Comparison of ENCODE assay signal across 9 cellular contexts in the genomic region with DNA sequence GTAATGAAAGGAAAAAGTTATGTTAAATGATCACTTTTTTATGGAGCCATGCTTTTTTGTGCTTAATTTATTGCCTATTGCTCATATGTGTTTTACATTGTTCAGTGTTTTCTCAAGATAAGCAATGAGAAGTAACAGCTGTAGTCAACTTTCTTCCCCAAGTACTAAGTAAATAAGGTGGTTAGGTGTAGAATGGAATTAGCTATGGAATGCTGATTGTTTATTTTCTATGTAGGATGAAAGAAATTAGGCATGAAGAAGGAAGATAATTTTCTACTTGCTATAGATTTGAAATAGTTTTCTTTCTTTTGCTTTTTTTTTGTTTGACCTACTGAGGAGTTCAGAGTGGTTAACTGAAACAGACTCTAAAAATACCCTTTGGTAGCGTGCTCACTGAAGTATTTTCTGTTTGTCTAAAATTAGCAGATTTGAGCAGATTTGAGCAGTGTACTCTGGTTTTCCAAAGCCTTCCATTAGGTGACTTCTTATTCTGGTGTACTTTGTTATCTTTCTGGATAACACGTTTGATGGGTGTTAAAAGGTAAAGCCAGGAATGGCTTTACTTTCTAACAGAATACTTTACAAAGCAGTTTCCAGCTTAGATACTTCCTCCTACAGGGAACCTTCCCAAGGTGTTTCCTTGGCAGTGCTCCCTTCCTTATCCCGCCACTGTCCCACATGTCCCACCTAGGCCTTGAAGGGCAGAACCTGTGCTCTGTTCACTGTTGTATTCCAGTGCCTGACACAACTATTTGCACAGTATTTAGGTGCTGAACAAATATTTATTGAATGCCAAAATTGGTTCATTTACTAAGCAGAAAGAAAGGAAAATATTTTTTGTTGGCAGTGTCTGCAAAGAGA. TPM values are rescaled to one million over a fixed set of nuclear protein-coding genes. Genes with fewer than 3 reads are reported as not detected.
DNase-seq lines count a peak whose midpoint lies in the region; FAIRE-seq and TF ChIP-seq lines count a peak whose summit lies in the region.
"Had no signal": no experiment of that assay in that cellular context is flagged by ENCODE, and none has a peak within 500 bp of the region (broad histone marks: within the 10 kb centered on the region; RNA-seq: fewer than 3 reads in every experiment).

No MANE protein-coding gene starts in this region.

- H3K4me1 ChIP-seq in endothelial cell of umbilical vein (ENCODE audit: control insufficient read depth, extremely low read depth, insufficient read depth, low read length) (peaks cover 48% of the 10 kb centered on the region), transverse colon (peaks cover 51 to 79% (median 56%) of the 10 kb centered on the region in 4 donors)

- FAIRE-seq in endothelial cell of umbilical vein (lab: Jason Lieb, UNC) = no peak

- intact Hi-C loops in endothelial cell of umbilical vein (cut with micrococcal nuclease) = no loop called here
- intact Hi-C loops in transverse colon (cut with DNase I; ENCODE audit: low total_unique reads) = no loop called here

- H3K9ac ChIP-seq in endothelial cell of umbilical vein (replicated peaks; ENCODE audit: extremely low read depth, insufficient read depth, low read length) = peak overlapping the region; percentile 40

- H3K27ac ChIP-seq in endothelial cell of umbilical vein (ENCODE audit: insufficient read depth, low read depth, low read length) = peak overlapping the region; percentile 67
- peak overlapping the region; percentile 80 to 90 (median 87) for H3K27ac ChIP-seq in transverse colon

- POLR2A ChIA-PET in endothelial cell of umbilical vein (lab: Charles Lee) = no interaction called here

- DNase-seq in activated effector memory CD4-positive, alpha-beta T cell treated with anti-CD3 and anti-CD28 coated beads, Interleukin-2, amount 50 U/mL, for 16 hours = peak; percentile 54
- DNase-seq in activated effector memory CD4-positive, alpha-beta T cell treated with Interleukin-2 at 50 U/mL for 16 hours = no peak
- DNase-seq in endothelial cell of umbilical vein (ENCODE audit: low read depth, low spot score) = peak; percentile 73
- no peak for DNase-seq in transverse colon
- no peak for DNase-seq in middle frontal gyrus (ENCODE audit: extremely low spot score, low spot score)
- DNase-seq in NCI-H1105 (lab: John Stamatoyannopoulos, UW) = no peak
- DNase-seq in HPDE6-E6E7 (ENCODE audit: extremely low spot score) = no peak
- DNase-seq: DND-41 had no signal

- no peaks in the 10 kb centered on the region for H4K20me1 ChIP-seq in endothelial cell of umbilical vein (replicated peaks; ENCODE audit: control insufficient read depth, extremely low read depth, insufficient read depth, low read length)

- dilution Hi-C loops in endothelial cell of umbilical vein (cut with MboI; ENCODE audit: extremely low pct_ligation_motif_present, low sequenced_read_pairs) = no loop called here

- H3K36me3 ChIP-seq in endothelial cell of umbilical vein (ENCODE audit: control insufficient read depth in 2 of 2, extremely low read depth in 1 of 2, insufficient read depth in 2 of 2, low read length in 2 of 2) = no peaks in the 10 kb centered on the region
- no peaks in the 10 kb centered on the region for H3K36me3 ChIP-seq in transverse colon

- peak overlapping the region; percentile 66 for H3K4me2 ChIP-seq in endothelial cell of umbilical vein (ENCODE audit: insufficient read depth, low read length)

- H3K4me3 Mint-ChIP-seq in IgD-negative memory B cell = peak overlapping the region; percentile 33 to 96 (median 68)

- H3K79me2 ChIP-seq in endothelial cell of umbilical vein (ENCODE audit: control insufficient read depth, insufficient read depth, low read length) = peaks cover 76% of the 10 kb centered on the region

- H3K27me3 ChIP-seq in endothelial cell of umbilical vein (ENCODE audit: control insufficient read depth in 2 of 2, insufficient read depth in 2 of 2, low read length in 2 of 2) (no peaks in the 10 kb centered on the region), transverse colon (no peaks in the 10 kb centered on the region)

- peaks cover 52 to 77% (median 74%) of the 10 kb centered on the region in 3 donors for H3K4me1 Mint-ChIP-seq in IgD-negative memory B cell

- CTCF ChIA-PET in endothelial cell of umbilical vein (lab: Charles Lee) = interaction anchor here (1.0 to 1.5 kb wide), 6 partner anchors 10 to 55 kb away, joined by 3 to 6 read pairs (median 4); a partner anchor contains a TSS

- TF ChIP-seq EP300 in transverse colon (IDR thresholded peaks at IDR 0.05; ENCODE audit: low read depth) = no peak

- WGBS in transverse colon (ENCODE audit: low coverage in 1 of 2), 2 donors = 18 to 32% methylated on average over 2 to 3 of the region's 3 CpGs

- no peaks in the 10 kb centered on the region for H3K27me3 Mint-ChIP-seq in IgD-negative memory B cell

- in situ Hi-C loops in transverse colon (cut with MboI; ENCODE audit: low pct_ligation_motif_present in 1 of 4, low pct_unique_long_range_greater_than_20kb in 1 of 4, low sequenced_read_pairs in 3 of 4) = no loop called here

- H3K4me3 ChIP-seq in endothelial cell of umbilical vein (replicated peaks in 1 of 3; ENCODE audit: insufficient read depth in 1 of 3, low read depth in 1 of 3, low read length in 3 of 3) = no peak overlapping the region
- H3K4me3 ChIP-seq in transverse colon = no peak overlapping the region

- no peaks in the 10 kb centered on the region for H3K9me1 ChIP-seq in endothelial cell of umbilical vein (replicated peaks; ENCODE audit: control insufficient read depth, extremely low read depth, insufficient read depth, low read length)

- TF ChIP-seq POLR2A in endothelial cell of umbilical vein (IDR thresholded peaks at IDR 0.05; ENCODE audit: low read depth, low read length) = no peak
- TF ChIP-seq POLR2A in transverse colon (IDR thresholded peaks at IDR 0.05) = no peak

- H3K9me3 ChIP-seq in endothelial cell of umbilical vein (replicated peaks; ENCODE audit: control insufficient read depth, insufficient read depth, low read length) (no peaks in the 10 kb centered on the region), transverse colon (no peaks in the 10 kb centered on the region)

- peaks cover 4% of the 10 kb centered on the region for H3K36me3 Mint-ChIP-seq in IgD-negative memory B cell

- no TSS peak for BruUV-seq in endothelial cell of umbilical vein (replicated peaks; lab: Mats Ljungman, UMichigan)

- H3K27ac Mint-ChIP-seq in IgD-negative memory B cell = peak overlapping the region; percentile 78 to 95 (median 95)

- TF ChIP-seq CTCF in endothelial cell of umbilical vein (IDR thresholded peaks at IDR 0.05; ENCODE audit: extremely low read depth in 1 of 2, insufficient read depth in 1 of 2, low read depth in 1 of 2, low read length in 2 of 2) = no peak
- no peak for TF ChIP-seq CTCF in transverse colon (IDR thresholded peaks at IDR 0.05)

- no peak overlapping the region for H2AFZ ChIP-seq in endothelial cell of umbilical vein (ENCODE audit: low read depth, low read length)

- H3K9me3 Mint-ChIP-seq in IgD-negative memory B cell = no peaks in the 10 kb centered on the region

TF ChIP-seq in endothelial cell of umbilical vein, 7 proteins besides CTCF, POLR2A, EP300 and RAD21:
- TF ChIP-seq EZH2 (IDR thresholded peaks at IDR 0.05; ENCODE audit: borderline replicate concordance, low read depth, low read length, severe bottlenecking) = no peak
- no peak for TF ChIP-seq JUN (IDR thresholded peaks at IDR 0.05; ENCODE audit: borderline replicate concordance, insufficient read depth, insufficient read length, low read depth)
- no peak for TF ChIP-seq MYC (IDR thresholded peaks at IDR 0.05; ENCODE audit: low read depth, low read length)
- TF ChIP-seq, protein P1, sequence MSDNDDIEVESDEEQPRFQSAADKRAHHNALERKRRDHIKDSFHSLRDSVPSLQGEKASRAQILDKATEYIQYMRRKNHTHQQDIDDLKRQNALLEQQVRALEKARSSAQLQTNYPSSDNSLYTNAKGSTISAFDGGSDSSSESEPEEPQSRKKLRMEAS (IDR thresholded peaks at IDR 0.05; ENCODE audit: insufficient read depth, insufficient read length) = no peak
- no peak for TF ChIP-seq FOS (IDR thresholded peaks at IDR 0.05; ENCODE audit: borderline replicate concordance, insufficient read depth, low read length)
- TF ChIP-seq POLR2AphosphoS5 (IDR thresholded peaks at IDR 0.05; ENCODE audit: insufficient read depth, low read depth, low read length) = no peak
- no peak for TF ChIP-seq GATA2 (IDR thresholded peaks at IDR 0.05; ENCODE audit: insufficient read depth, insufficient read length, low read depth, low read length)

RNA-seq across cellular contexts. Expression of a gene that starts 56.0 kb away (rescaled TPM):
- polyA plus RNA-seq in IgD-negative memory B cell = 3.4 TPM
- 60.0 and 60.8 TPM in 2 replicates for total RNA-seq in endothelial cell of umbilical vein
- polyA plus RNA-seq in endothelial cell of umbilical vein = 16.8 and 20.2 TPM in 2 replicates
- polyA plus RNA-seq in endothelial cell of umbilical vein (2011; cell fraction: cytosol; rRNA removed) = 24.4 and 24.6 TPM in 2 replicates
- 18.0 and 20.9 TPM in 2 replicates for polyA plus RNA-seq in endothelial cell of umbilical vein (2011; cell fraction: nucleus; rRNA removed)
- 42.8 and 47.2 TPM in 2 replicates for polyA plus RNA-seq in endothelial cell of umbilical vein (2012)
- 44.7 and 53.7 TPM in 2 replicates for polyA minus RNA-seq in endothelial cell of umbilical vein
- polyA minus RNA-seq in endothelial cell of umbilical vein (2011; cell fraction: cytosol; rRNA and poly(A)+ RNA removed) = 20.9 TPM
- polyA minus RNA-seq in endothelial cell of umbilical vein (2011; cell fraction: nucleus; rRNA and poly(A)+ RNA removed) = 11.6 and 16.9 TPM in 2 replicates
- 10 to 100 TPM; 41.6 to 83.2 (median 62.5) TPM for total RNA-seq in transverse colon

Comparison
In these comparisons a context has a peak if more than half of its experiments do, and no peak if none do; other contexts are left out.
1. DNase-seq: peak in activated effector memory CD4-positive, alpha-beta T cell treated with anti-CD3 and anti-CD28 coated beads, Interleukin-2, amount 50 U/mL, for 16 hours (single experiment) and endothelial cell of umbilical vein (single experiment); none in activated effector memory CD4-positive, alpha-beta T cell treated with Interleukin-2 at 50 U/mL for 16 hours (single experiment), transverse colon (single experiment), middle frontal gyrus (single experiment), NCI-H1105 (single experiment) and HPDE6-E6E7 (single experiment).